1 cellular context compared by ENCODE assay signal in genomic region chr10:83680470-83680891, GRCh38.
TF ChIP-seq lines count a peak whose summit lies in the region.

No MANE protein-coding gene starts in this region.

TF ChIP-seq in GM12878, 131 proteins besides CTCF, POLR2A, EP300 and RAD21 (continued from another document):
- no peak for TF ChIP-seq STAT1 (conservative IDR thresholded peaks at IDR 0.05)
- no peak for TF ChIP-seq SUPT20H (IDR thresholded peaks at IDR 0.05; ENCODE audit: borderline replicate concordance, control insufficient read depth, low read depth, low read length)
- peak; percentile 89 for TF ChIP-seq ZNF384 (IDR thresholded peaks at IDR 0.05; ENCODE audit: borderline replicate concordance, low read depth, low read length)
- TF ChIP-seq SMAD1 (IDR thresholded peaks at IDR 0.05; ENCODE audit: low read depth, partially characterized antibody): no peak
- TF ChIP-seq SREBF1 (IDR thresholded peaks at IDR 0.05; ENCODE audit: low read length): no peak
- peak; percentile 57 for TF ChIP-seq MEF2B (IDR thresholded peaks at IDR 0.05; ENCODE audit: partially characterized antibody, poor library complexity, severe bottlenecking)
- no peak for TF ChIP-seq PBX3 (IDR thresholded peaks at IDR 0.05; ENCODE audit: insufficient replicate concordance, low read depth, low read length)
- TF ChIP-seq ASH2L (IDR thresholded peaks at IDR 0.05; ENCODE audit: borderline replicate concordance, low read depth): no peak
- no peak for TF ChIP-seq LARP7 (IDR thresholded peaks at IDR 0.05)
- peak; percentile 80 for TF ChIP-seq JUND (IDR thresholded peaks at IDR 0.05; ENCODE audit: low read depth, low read length)
- TF ChIP-seq YY1 (IDR thresholded peaks at IDR 0.05; ENCODE audit: low read depth, low read length): no peak
- TF ChIP-seq GABPA (IDR thresholded peaks at IDR 0.05; ENCODE audit: low read depth): no peak
- TF ChIP-seq BCL11A (IDR thresholded peaks at IDR 0.05; ENCODE audit: low read depth, low read length): peak; percentile 42; the same call in 1 of the 2 replicates
- TF ChIP-seq DPF2 (IDR thresholded peaks at IDR 0.05): peak; percentile 80
- peak; percentile 95 for TF ChIP-seq POU2F2 (IDR thresholded peaks at IDR 0.05; ENCODE audit: borderline replicate concordance, low read depth, low read length)
- TF ChIP-seq ZBTB40 (IDR thresholded peaks at IDR 0.05; ENCODE audit: borderline replicate concordance): peak; percentile 68; the same call in 1 of the 2 replicates
- peak; percentile 34 for TF ChIP-seq BCL3 (IDR thresholded peaks at IDR 0.05; ENCODE audit: borderline replicate concordance, insufficient read depth, low read depth, low read length, poor library complexity, severe bottlenecking)
- no peak for TF ChIP-seq ETV6 (conservative IDR thresholded peaks at IDR 0.05 in 1 of 2, IDR thresholded peaks at IDR 0.05 in 1 of 2; ENCODE audit: borderline replicate concordance in 1 of 2, low read depth in 1 of 2)
- no peak for TF ChIP-seq PML (IDR thresholded peaks at IDR 0.05; ENCODE audit: low read length)
- TF ChIP-seq KLF5 (IDR thresholded peaks at IDR 0.05; ENCODE audit: partially characterized antibody): no peak
- TF ChIP-seq CREM (IDR thresholded peaks at IDR 0.05; ENCODE audit: low read depth): no peak; the same call in 1 of the 2 replicates
- no peak for TF ChIP-seq SPI1 (IDR thresholded peaks at IDR 0.05; ENCODE audit: borderline replicate concordance, insufficient read depth, low read depth, low read length)
- 0 out of 2 replicates have a peak, but pooled peaks have one; percentile 25 for TF ChIP-seq RCOR1 (conservative IDR thresholded peaks at IDR 0.05; ENCODE audit: low read depth, low read length)
- TF ChIP-seq RB1 (IDR thresholded peaks at IDR 0.05; ENCODE audit: borderline replicate concordance): no peak
- TF ChIP-seq ATF7 (IDR thresholded peaks at IDR 0.05; ENCODE audit: low read depth): peak; percentile 93
- no peak for TF ChIP-seq RBBP5 (conservative IDR thresholded peaks at IDR 0.05)
- 0 out of 2 replicates have a peak, but pooled peaks have one; percentile 55 for TF ChIP-seq WRNIP1 (IDR thresholded peaks at IDR 0.05; ENCODE audit: borderline replicate concordance, low read depth, low read length)
- peak; percentile 68 for TF ChIP-seq MTA2 (IDR thresholded peaks at IDR 0.05; ENCODE audit: low read depth)
- TF ChIP-seq SMC3 (IDR thresholded peaks at IDR 0.05; ENCODE audit: borderline replicate concordance, low read length): no peak
- no peak for TF ChIP-seq CHD4 (IDR thresholded peaks at IDR 0.05)
- no peak for TF ChIP-seq GATAD2B (conservative IDR thresholded peaks at IDR 0.05; ENCODE audit: low read depth)
- no peak for TF ChIP-seq SMAD5 (IDR thresholded peaks at IDR 0.05; ENCODE audit: low read depth)
- peak; percentile 63; the same call in 1 of the 2 replicates for TF ChIP-seq TBL1XR1 (IDR thresholded peaks at IDR 0.05; ENCODE audit: low read depth, low read length)
- TF ChIP-seq ZBED1 (IDR thresholded peaks at IDR 0.05; ENCODE audit: borderline replicate concordance): no peak
- TF ChIP-seq FOXK2 (IDR thresholded peaks at IDR 0.05): no peak
- no peak for TF ChIP-seq ATF3 (IDR thresholded peaks at IDR 0.05; ENCODE audit: borderline replicate concordance, extremely low read depth, low read depth, low read length)
- peak; percentile 78 for TF ChIP-seq RUNX3 (IDR thresholded peaks at IDR 0.05; ENCODE audit: low read length)
- TF ChIP-seq IKZF2 (IDR thresholded peaks at IDR 0.05): peak; percentile 92
- TF ChIP-seq ZNF592 (IDR thresholded peaks at IDR 0.05): no peak
- peak; percentile 92 for TF ChIP-seq MXI1 (IDR thresholded peaks at IDR 0.05; ENCODE audit: low read depth, low read length)
- TF ChIP-seq ZBTB4 (CRISPR knock-in tag; IDR thresholded peaks at IDR 0.05): no peak
- peak; percentile 97 for TF ChIP-seq BMI1 (IDR thresholded peaks at IDR 0.05; ENCODE audit: borderline replicate concordance)
- TF ChIP-seq FOXM1 (IDR thresholded peaks at IDR 0.05; ENCODE audit: low read depth, low read length): peak; percentile 54; the same call in 1 of the 2 replicates
- peak; percentile 34; the same call in 1 of the 2 replicates for TF ChIP-seq CBFB (IDR thresholded peaks at IDR 0.05; ENCODE audit: low read depth)
- peak; percentile 20 for TF ChIP-seq SP1 (IDR thresholded peaks at IDR 0.05; ENCODE audit: low read depth, low read length)
- peak; percentile 69 for TF ChIP-seq SKIL (IDR thresholded peaks at IDR 0.05; ENCODE audit: low read depth, poor library complexity, severe bottlenecking)
- no peak for TF ChIP-seq HDAC2 (IDR thresholded peaks at IDR 0.05)
- TF ChIP-seq CHD2 (IDR thresholded peaks at IDR 0.05; ENCODE audit: borderline replicate concordance, low read depth, low read length): peak; percentile 73
- TF ChIP-seq CEBPB (IDR thresholded peaks at IDR 0.05; ENCODE audit: borderline replicate concordance in 1 of 2, low read depth in 2 of 2, low read length in 2 of 2): no peak
- TF ChIP-seq NBN (IDR thresholded peaks at IDR 0.05): peak; percentile 78; the same call in 1 of the 2 replicates
- TF ChIP-seq ZNF24 (IDR thresholded peaks at IDR 0.05): no peak
- no peak for TF ChIP-seq CBX5 (IDR thresholded peaks at IDR 0.05; ENCODE audit: low read depth)
